In genomic region chr1:28516518-28516956, GRCh38 we compare ENCODE assay signal across 16 cellular contexts. TPM values are rescaled to one million over a fixed set of nuclear protein-coding genes. Genes with fewer than 3 reads are reported as not detected.
DNase-seq lines count a peak whose midpoint lies in the region; ATAC-seq, FAIRE-seq and TF ChIP-seq lines count a peak whose summit lies in the region.
"Had no signal": no experiment of that assay in that cellular context is flagged by ENCODE, and none has a peak within 500 bp of the region (broad histone marks: within the 10 kb centered on the region; RNA-seq: fewer than 3 reads in every experiment).

No MANE protein-coding gene starts in this region.

- CTCF ChIA-PET in HepG2 (lab: Yijun Ruan, JAX; ENCODE audit: low intra/inter-chr PET ratio, low total read pairs) = no interaction called here

- peaks cover 43% of the 10 kb centered on the region for H3K4me1 Mint-ChIP-seq in activated naive CD8-positive, alpha-beta T cell treated with anti-CD3 and anti-CD28 coated beads, Interleukin-2, amount 50 U/mL, for 24 hours
- H3K4me1 Mint-ChIP-seq in stimulated activated memory B cell treated with anti-CD40 and anti-IgM and Interleukin-4, amounts not matched to agents 10 μg/mL and 1 μg/mL and 100 μg/mL, for 72 hours = peaks cover 37% of the 10 kb centered on the region

- no peak overlapping the region for H3K4me2 ChIP-seq in HepG2 (ENCODE audit: low read depth, low read length)

- H3K4me1 ChIP-seq in HepG2 (ENCODE audit: insufficient read depth, low read length) = peaks cover 45% of the 10 kb centered on the region
- peaks cover 0 to 5% (median 2%) of the 10 kb centered on the region in 4 donors for H3K4me1 ChIP-seq in right lobe of liver

- H3K9me3 ChIP-seq in HepG2 (ENCODE audit: low read length) (no peaks in the 10 kb centered on the region), right lobe of liver (no peaks in the 10 kb centered on the region)
- H3K9me3 ChIP-seq: BLaER1 treated with 17β-estradiol and CSF1 and Interleukin-3, amounts not matched to agents 10 nM and 100 nM; gastroesophageal sphincter; HAP-1; suprapubic skin had no signal

- in situ Hi-C loops in HepG2 (cut with HindIII; ENCODE audit: extremely low pct_ligation_motif_present, low pct_unique_long_range_greater_than_20kb) = loop anchor here (5.0 kb wide), 1 partner anchor 86 kb away; no protein-coding TSS in a partner anchor

- FAIRE-seq in HepG2 (lab: Jason Lieb, UNC) = no peak

- TF ChIP-seq CTCF in HepG2 (CRISPR knock-in tag; IDR thresholded peaks at IDR 0.05) = no peak
- TF ChIP-seq CTCF in right lobe of liver (IDR thresholded peaks at IDR 0.05) = no peak

- intact Hi-C loops in HepG2 (cut with micrococcal nuclease; ENCODE audit: unreplicated experiment) (loop anchor here (5.0 to 10.0 kb wide), 2 partner anchors 136 to 358 kb away; no protein-coding TSS in a partner anchor), right lobe of liver (cut with DNase I) (no loop called here)

- no peaks in the 10 kb centered on the region for H3K27me3 ChIP-seq in HepG2 (ENCODE audit: control insufficient read depth in 1 of 2, insufficient read depth in 2 of 2, low read length in 2 of 2)
- H3K27me3 ChIP-seq in right lobe of liver = no peaks in the 10 kb centered on the region
- H3K27me3 ChIP-seq: BLaER1 treated with 17β-estradiol and CSF1 and Interleukin-3, amounts not matched to agents 10 nM and 100 nM; gastroesophageal sphincter; suprapubic skin had no signal

- H3K36me3 ChIP-seq in HepG2 (replicated peaks in 1 of 2; ENCODE audit: control insufficient read depth in 1 of 2, insufficient read depth in 2 of 2, low read length in 2 of 2) (0 out of 5 replicates have a peak, but pooled peaks cover 0 to 9% of the 10 kb centered on the region in 2 experiments), right lobe of liver (peaks cover 4 to 33% (median 12%) of the 10 kb centered on the region in 4 donors)

- POLR2A ChIA-PET in HepG2 (lab: Yijun Ruan, JAX) = interaction anchor here (1.0 to 1.3 kb wide), 3 partner anchors 11 to 86 kb away, joined by 3 read pairs; partner anchors contain the start of gene RCC1

- no peak overlapping the region for H2AFZ ChIP-seq in HepG2 (ENCODE audit: low read length)

- 100% methylated on average over 1 of the region's 1 CpG for WGBS in HepG2 (ENCODE audit: low lambda C conversion rate)
- WGBS in right lobe of liver (ENCODE audit: insufficient coverage, low coverage, low lambda C conversion rate, missing lambda C conversion rate) = no CpG with 5 or more reads among the region's 1 CpG

- no TSS peak for BruUV-seq in HepG2 (replicated peaks; lab: Mats Ljungman, UMichigan)

- H3K4me3 Mint-ChIP-seq in activated naive CD8-positive, alpha-beta T cell treated with anti-CD3 and anti-CD28 coated beads, Interleukin-2, amount 50 U/mL, for 24 hours = no peak overlapping the region
- no peak overlapping the region for H3K4me3 Mint-ChIP-seq in stimulated activated memory B cell treated with anti-CD40 and anti-IgM and Interleukin-4, amounts not matched to agents 10 μg/mL and 1 μg/mL and 100 μg/mL, for 72 hours

- TF ChIP-seq POLR2A in HepG2 (IDR thresholded peaks at IDR 0.05; ENCODE audit: insufficient read depth in 1 of 2, low read depth in 2 of 2, low read length in 2 of 2) (no peak), right lobe of liver (IDR thresholded peaks at IDR 0.05) (no peak)

- H3K4me3 ChIP-seq in HepG2 (replicated peaks in 1 of 3; ENCODE audit: insufficient read depth in 1 of 3, low read depth in 2 of 3, low read length in 3 of 3) (no peak overlapping the region), right lobe of liver (no peak overlapping the region)
- H3K4me3 ChIP-seq: BLaER1 treated with 17β-estradiol and CSF1 and Interleukin-3, amounts not matched to agents 10 nM and 100 nM; coronary artery; gastroesophageal sphincter; HAP-1; suprapubic skin had no signal

- H3K27me3 Mint-ChIP-seq in activated naive CD8-positive, alpha-beta T cell treated with anti-CD3 and anti-CD28 coated beads, Interleukin-2, amount 50 U/mL, for 24 hours = no peaks in the 10 kb centered on the region
- H3K27me3 Mint-ChIP-seq in stimulated activated memory B cell treated with anti-CD40 and anti-IgM and Interleukin-4, amounts not matched to agents 10 μg/mL and 1 μg/mL and 100 μg/mL, for 72 hours = no peaks in the 10 kb centered on the region

- peaks cover 45% of the 10 kb centered on the region for H4K20me1 ChIP-seq in HepG2 (ENCODE audit: insufficient read depth, low read length)

- peak overlapping the region; percentile 90 for H3K27ac Mint-ChIP-seq in activated naive CD8-positive, alpha-beta T cell treated with anti-CD3 and anti-CD28 coated beads, Interleukin-2, amount 50 U/mL, for 24 hours
- H3K27ac Mint-ChIP-seq in stimulated activated memory B cell treated with anti-CD40 and anti-IgM and Interleukin-4, amounts not matched to agents 10 μg/mL and 1 μg/mL and 100 μg/mL, for 72 hours = peak overlapping the region; percentile 76

- peaks cover 26% of the 10 kb centered on the region for H3K79me2 ChIP-seq in HepG2 (ENCODE audit: insufficient read depth, low read length)

- H3K27ac ChIP-seq in HepG2 (ENCODE audit: extremely low read length, insufficient read depth, low read length) (peak overlapping the region; percentile 91), right lobe of liver (no peak overlapping the region)
- H3K27ac ChIP-seq: coronary artery, suprapubic skin had no signal

- TF ChIP-seq RAD21 in HepG2 (CRISPR knock-in tag; IDR thresholded peaks at IDR 0.05) = no peak

- peaks cover 40% of the 10 kb centered on the region for H3K36me3 Mint-ChIP-seq in activated naive CD8-positive, alpha-beta T cell treated with anti-CD3 and anti-CD28 coated beads, Interleukin-2, amount 50 U/mL, for 24 hours (ENCODE audit: low read depth)
- H3K36me3 Mint-ChIP-seq in stimulated activated memory B cell treated with anti-CD40 and anti-IgM and Interleukin-4, amounts not matched to agents 10 μg/mL and 1 μg/mL and 100 μg/mL, for 72 hours = peaks cover 36% of the 10 kb centered on the region

- TF ChIP-seq EP300 in HepG2 (IDR thresholded peaks at IDR 0.05; ENCODE audit: low read depth in 2 of 2, low read length in 2 of 2) = no peak
- TF ChIP-seq EP300 in HepG2 (CRISPR knock-in tag; IDR thresholded peaks at IDR 0.05; ENCODE audit: borderline replicate concordance) = no peak

- H3K9me3 Mint-ChIP-seq in activated naive CD8-positive, alpha-beta T cell treated with anti-CD3 and anti-CD28 coated beads, Interleukin-2, amount 50 U/mL, for 24 hours = no peaks in the 10 kb centered on the region
- H3K9me3 Mint-ChIP-seq in stimulated activated memory B cell treated with anti-CD40 and anti-IgM and Interleukin-4, amounts not matched to agents 10 μg/mL and 1 μg/mL and 100 μg/mL, for 72 hours = no peaks in the 10 kb centered on the region

- no peak for DNase-seq in HepG2 (ENCODE audit: low spot score)
- no peak for DNase-seq in right lobe of liver
- peak; percentile 14 for DNase-seq in NCI-H69 (lab: John Stamatoyannopoulos, UW)
- no peak for DNase-seq in activated naive CD8-positive, alpha-beta T cell treated with anti-CD3 and anti-CD28 coated beads, Interleukin-2, amount 50 U/mL, for 24 hours
- DNase-seq in NCI-H1930 (lab: John Stamatoyannopoulos, UW) = no peak
- no peak for DNase-seq in occipital lobe (lab: John Stamatoyannopoulos, UW)
- DNase-seq in medulla oblongata (ENCODE audit: extremely low spot score) = no peak
- DNase-seq: left ventricle myocardium superior, NCI-H526 treated with DMSO at 0.1 percent for 48 hours, T1000 had no signal

- no peak overlapping the region for H3K9ac ChIP-seq in HepG2 (ENCODE audit: insufficient read depth, low read depth, low read length)

- peak; percentile 0; the same call in 1 of the 3 replicates for ATAC-seq in HepG2
- ATAC-seq in right lobe of liver = no peak
- ATAC-seq in activated naive CD8-positive, alpha-beta T cell treated with anti-CD3 and anti-CD28 coated beads, Interleukin-2, amount 50 U/mL, for 24 hours = no peak
- no peak for ATAC-seq in stimulated activated memory B cell treated with anti-CD40 and anti-IgM and Interleukin-4, amounts not matched to agents 10 μg/mL and 1 μg/mL and 100 μg/mL, for 72 hours
- ATAC-seq: gastroesophageal sphincter, left ventricle myocardium superior had no signal

RNA-seq across cellular contexts. Expression of gene RCC1, which starts 10.7 kb away (rescaled TPM):
- total RNA-seq in HepG2 (2016; rRNA removed; fragmentation: Illumina TruSeq; extraction: Trizol) (80.8 and 102 TPM in 2 replicates), right lobe of liver (10 to 100 TPM in 5 of 6 experiments, 1 to 10 TPM in 1; 9.5 to 29.6 (median 18.0) TPM), occipital lobe (13.4 TPM)
- total RNA-seq in HepG2 (2016; cell fraction: cytosol; rRNA removed; fragmentation: Illumina TruSeq; extraction: Trizol; ENCODE audit: low read depth) = 11.4 and 15.2 TPM in 2 replicates
- total RNA-seq in HepG2 (2016; cell fraction: insoluble cytoplasmic fraction; rRNA removed; fragmentation: Illumina TruSeq; extraction: Trizol) = 83.9 and 95.1 TPM in 2 replicates
- 44.7 and 50.2 TPM in 2 replicates for total RNA-seq in HepG2 (2016; cell fraction: membrane; rRNA removed; fragmentation: Illumina TruSeq; extraction: Trizol)
- 44.2 and 50.7 TPM in 2 replicates for total RNA-seq in HepG2 (2016; cell fraction: nucleus; rRNA removed; fragmentation: Illumina TruSeq; extraction: Trizol)
- 47.2 and 56.2 TPM in 2 replicates for polyA plus RNA-seq in HepG2 (2011; rRNA removed)
- 48.6 and 53.6 TPM in 2 replicates for polyA plus RNA-seq in HepG2 (2011; cell fraction: cytosol; rRNA removed)
- 34.9 and 42.3 TPM in 2 replicates for polyA plus RNA-seq in HepG2 (2011; cell fraction: nucleus; rRNA removed)
- 43.2 and 74.3 TPM in 2 replicates for polyA plus RNA-seq in HepG2 (2012)
- 12.5 and 13.5 TPM in 2 replicates for polyA plus RNA-seq in HepG2 (2016; cell fraction: cytosol; fragmentation: Illumina TruSeq; extraction: Trizol; ENCODE audit: low read depth)
- 113 and 120 TPM in 2 replicates for polyA plus RNA-seq in HepG2 (2016; cell fraction: insoluble cytoplasmic fraction; fragmentation: Illumina TruSeq; extraction: Trizol; ENCODE audit: low read depth)
- polyA plus RNA-seq in HepG2 (2016; cell fraction: membrane; fragmentation: Illumina TruSeq; extraction: Trizol; ENCODE audit: low read depth) = 33.8 and 38.0 TPM in 2 replicates
- polyA plus RNA-seq in HepG2 (2016; cell fraction: nucleus; fragmentation: Illumina TruSeq; extraction: Trizol; ENCODE audit: insufficient read depth, low read depth) = 70.2 and 80.1 TPM in 2 replicates
- 90.3 and 147 TPM in 2 replicates for polyA minus RNA-seq in HepG2 (2011; rRNA and poly(A)+ RNA removed; ENCODE audit: low replicate concordance)
- polyA minus RNA-seq in HepG2 (2011; cell fraction: cytosol; rRNA and poly(A)+ RNA removed) = 29.5 and 33.5 TPM in 2 replicates
- polyA minus RNA-seq in HepG2 (2011; cell fraction: nucleus; rRNA and poly(A)+ RNA removed) = 28.8 and 31.6 TPM in 2 replicates

RNA-seq across cellular contexts. Expression of gene TRNAU1AP, which starts 36.3 kb away (rescaled TPM):
- total RNA-seq in HepG2 (2016; rRNA removed; fragmentation: Illumina TruSeq; extraction: Trizol) = 28.3 and 29.0 TPM in 2 replicates
- total RNA-seq in HepG2 (2016; cell fraction: cytosol; rRNA removed; fragmentation: Illumina TruSeq; extraction: Trizol; ENCODE audit: low read depth) = 6.3 and 7.3 TPM in 2 replicates
- total RNA-seq in HepG2 (2016; cell fraction: insoluble cytoplasmic fraction; rRNA removed; fragmentation: Illumina TruSeq; extraction: Trizol) = 25.1 and 26.9 TPM in 2 replicates
- total RNA-seq in HepG2 (2016; cell fraction: membrane; rRNA removed; fragmentation: Illumina TruSeq; extraction: Trizol) = 9.7 and 10.6 TPM in 2 replicates
- 16.7 and 17.0 TPM in 2 replicates for total RNA-seq in HepG2 (2016; cell fraction: nucleus; rRNA removed; fragmentation: Illumina TruSeq; extraction: Trizol)
- polyA plus RNA-seq in HepG2 (2011; rRNA removed) = 40.5 and 42.9 TPM in 2 replicates
- 21.1 and 22.7 TPM in 2 replicates for polyA plus RNA-seq in HepG2 (2011; cell fraction: cytosol; rRNA removed)
- polyA plus RNA-seq in HepG2 (2011; cell fraction: nucleus; rRNA removed) = 49.6 and 57.0 TPM in 2 replicates
- 19.2 and 20.5 TPM in 2 replicates for polyA plus RNA-seq in HepG2 (2012)
- polyA plus RNA-seq in HepG2 (2016; cell fraction: cytosol; fragmentation: Illumina TruSeq; extraction: Trizol; ENCODE audit: low read depth) = 7.3 and 8.6 TPM in 2 replicates
- 29.9 and 35.0 TPM in 2 replicates for polyA plus RNA-seq in HepG2 (2016; cell fraction: insoluble cytoplasmic fraction; fragmentation: Illumina TruSeq; extraction: Trizol; ENCODE audit: low read depth)
- 9.6 and 11.2 TPM in 2 replicates for polyA plus RNA-seq in HepG2 (2016; cell fraction: membrane; fragmentation: Illumina TruSeq; extraction: Trizol; ENCODE audit: low read depth)
- 32.0 and 34.2 TPM in 2 replicates for polyA plus RNA-seq in HepG2 (2016; cell fraction: nucleus; fragmentation: Illumina TruSeq; extraction: Trizol; ENCODE audit: insufficient read depth, low read depth)
- polyA minus RNA-seq in HepG2 (2011; rRNA and poly(A)+ RNA removed; ENCODE audit: low replicate concordance) = 7.9 and 23.4 TPM in 2 replicates
- 4.7 and 6.0 TPM in 2 replicates for polyA minus RNA-seq in HepG2 (2011; cell fraction: cytosol; rRNA and poly(A)+ RNA removed)
- 25.8 and 37.4 TPM in 2 replicates for polyA minus RNA-seq in HepG2 (2011; cell fraction: nucleus; rRNA and poly(A)+ RNA removed)
- 10 to 100 TPM in 1 of 6 experiments, 1 to 10 TPM in 5; 5.2 to 14.8 (median 7.3) TPM for total RNA-seq in right lobe of liver
- 39.8 TPM for total RNA-seq in occipital lobe
